Comparison of ENCODE assay signal across 1 cellular context in genomic region chr20:4062721-4063606, GRCh38.
TF ChIP-seq lines count a peak whose summit lies in the region.

No MANE protein-coding gene starts in this region.

TF ChIP-seq in K562, 482 proteins besides CTCF, POLR2A, EP300 and RAD21 (continued from another document):
- TF ChIP-seq ZNF592 (IDR thresholded peaks at IDR 0.05) (peak; percentile 72), LCOR (CRISPR knock-in tag; IDR thresholded peaks at IDR 0.05) (0 out of 2 replicates have a peak, but pooled peaks have one; percentile 46), KDM1A (IDR thresholded peaks at IDR 0.05) (0 out of 4 replicates have a peak, but pooled peaks of 1 of the 2 experiments have one; percentile 26), VEZF1 (CRISPR knock-in tag; IDR thresholded peaks at IDR 0.05) (0 out of 2 replicates have a peak, but pooled peaks have one; percentile 18), NFYB (IDR thresholded peaks at IDR 0.05; ENCODE audit: extremely low read depth, insufficient read length) (peak; percentile 29), ZKSCAN8 (CRISPR knock-in tag; IDR thresholded peaks at IDR 0.05) (no peak), SMAD4 (CRISPR knock-in tag; conservative IDR thresholded peaks at IDR 0.05) (peak; percentile 20; the same call in 1 of the 2 replicates), MGA (IDR thresholded peaks at IDR 0.05) (peak; percentile 88), ZNF121 (CRISPR knock-in tag; conservative IDR thresholded peaks at IDR 0.05) (peak; percentile 84), AFF4 (CRISPR knock-in tag; IDR thresholded peaks at IDR 0.05) (0 out of 2 replicates have a peak, but pooled peaks have one; percentile 39), HMBOX1 (IDR thresholded peaks at IDR 0.05) (no peak), ZNF79 (CRISPR knock-in tag; IDR thresholded peaks at IDR 0.05; ENCODE audit: low read depth) (no peak), IRF2 (CRISPR knock-in tag; IDR thresholded peaks at IDR 0.05) (no peak), L3MBTL2 (IDR thresholded peaks at IDR 0.05) (peak; percentile 87), PKNOX1 (IDR thresholded peaks at IDR 0.05) (peak; percentile 59), ZBTB9 (CRISPR knock-in tag; IDR thresholded peaks at IDR 0.05) (peak; percentile 35; the same call in 1 of the 2 replicates), SMAD1 (IDR thresholded peaks at IDR 0.05; ENCODE audit: low read depth, low read length, partially characterized antibody) (no peak), ZC3H11A (IDR thresholded peaks at IDR 0.05; ENCODE audit: low read depth, low read length) (no peak), CXXC5 (CRISPR knock-in tag; IDR thresholded peaks at IDR 0.05) (0 out of 2 replicates have a peak, but pooled peaks have one; percentile 13), E2F6 (IDR thresholded peaks at IDR 0.05; ENCODE audit: borderline replicate concordance in 1 of 2, extremely low read depth in 1 of 2, insufficient read depth in 1 of 2, insufficient read length in 1 of 2, low read depth in 1 of 2, low read length in 1 of 2, poor library complexity in 1 of 2, severe bottlenecking in 1 of 2) (peak in 1 of 2 experiments; percentile 19), ZNF41 (CRISPR knock-in tag; conservative IDR thresholded peaks at IDR 0.05) (no peak)
